Comparison of ENCODE assay signal across 8 cellular contexts in genomic region chr4:80202784-80203553, GRCh38. TPM values are rescaled to one million over a fixed set of nuclear protein-coding genes. Genes with fewer than 3 reads are reported as not detected.
DNase-seq lines count a peak whose midpoint lies in the region; ATAC-seq and TF ChIP-seq lines count a peak whose summit lies in the region.

No MANE protein-coding gene starts in this region.

- H3K36me3 ChIP-seq in mesodermal cell (ENCODE audit: control insufficient read depth, insufficient read depth, low read length) (no peaks in the 10 kb centered on the region), transverse colon (no peaks in the 10 kb centered on the region)

- TF ChIP-seq EP300 in transverse colon (IDR thresholded peaks at IDR 0.05; ENCODE audit: low read depth): no peak

- ATAC-seq in GM19468 (IDR thresholded peaks at IDR 0.05; ENCODE audit: extremely low read depth, unreplicated experiment) (peak; percentile 29), HG03565 (IDR thresholded peaks at IDR 0.05; ENCODE audit: unreplicated experiment) (peak; percentile 37), WTC11 (peak; percentile 31)

- no peaks in the 10 kb centered on the region for H3K9me3 ChIP-seq in mesodermal cell (ENCODE audit: control insufficient read depth, low read length)
- no peaks in the 10 kb centered on the region for H3K9me3 ChIP-seq in transverse colon

- no peaks in the 10 kb centered on the region; the same call in 1 of the 2 replicates for H3K36me3 Mint-ChIP-seq in WTC11

- TF ChIP-seq CTCF in WTC11 (IDR thresholded peaks at IDR 0.05) (no peak), dorsolateral prefrontal cortex (IDR thresholded peaks at IDR 0.05 in 54 of 56, conservative IDR thresholded peaks at IDR 0.05 in 2 of 56; ENCODE audit: low read depth in 1 of 56, partially characterized antibody in 56 of 56) (peak in 2 of 56 donors; percentile 11 to 12), transverse colon (IDR thresholded peaks at IDR 0.05) (no peak)

- in situ Hi-C loops in transverse colon (cut with MboI; ENCODE audit: low pct_ligation_motif_present in 1 of 4, low pct_unique_long_range_greater_than_20kb in 1 of 4, low sequenced_read_pairs in 3 of 4): loop anchor here in 2 of 4 donors (25.0 kb wide), 2 partner anchors 291 to 1241 kb away; no protein-coding TSS in a partner anchor

- intact Hi-C loops in dorsolateral prefrontal cortex (cut with DNase I) (loop anchor here (2.0 to 10.0 kb wide), 3 partner anchors 16 to 1158 kb away; no protein-coding TSS in a partner anchor), transverse colon (cut with DNase I; ENCODE audit: low total_unique reads) (no loop called here)

- no peak overlapping the region for H3K27ac Mint-ChIP-seq in WTC11

- no peaks in the 10 kb centered on the region for H3K9me3 Mint-ChIP-seq in WTC11

- DNase-seq in COLO668 (lab: John Stamatoyannopoulos, UW; ENCODE audit: unreplicated experiment) (peak; percentile 81), WTC11 (ENCODE audit: low spot score) (peak; percentile 42), dorsolateral prefrontal cortex (peak in 1 of 10 donors; percentile 63), transverse colon (peak; percentile 53), HuH-7 (ENCODE audit: low spot score) (no peak)

- peaks cover 97% of the 10 kb centered on the region for H3K27me3 Mint-ChIP-seq in WTC11 (ENCODE audit: low read depth)

- WGBS in mesodermal cell (ENCODE audit: insufficient coverage in 2 of 2), 2 experiments: 3% methylated on average over 72 to 77 of the region's 81 CpGs
- 5% methylated on average over 73 of the region's 81 CpGs; no CpG with 5 or more reads in 1 of the 2 donors for WGBS in transverse colon (ENCODE audit: low coverage in 1 of 2), 2 donors

- H3K27ac ChIP-seq in dorsolateral prefrontal cortex: peak overlapping the region in 56 of 59 donors; percentile 34 to 94 (median 77)
- no peak overlapping the region for H3K27ac ChIP-seq in mesodermal cell (ENCODE audit: low read depth, low read length, severe bottlenecking)
- peak overlapping the region; percentile 87 to 95 (median 90) for H3K27ac ChIP-seq in transverse colon

- POLR2A ChIA-PET in WTC11 (lab: Charles Lee): interaction anchor here (1.0 kb wide), 2 partner anchors 18 to 828 kb away, joined by 3 read pairs; partner anchors contain the start of gene BMP3

- H3K27me3 ChIP-seq in dorsolateral prefrontal cortex (peaks cover 0 to 78% (median 37%) of the 10 kb centered on the region in 45 donors), transverse colon (peaks cover 56% of the 10 kb centered on the region)

- peak overlapping the region; percentile 68 for H3K4me3 Mint-ChIP-seq in WTC11

- peaks cover 31% of the 10 kb centered on the region for H3K4me1 Mint-ChIP-seq in WTC11

- H3K4me1 ChIP-seq in mesodermal cell (ENCODE audit: control insufficient read depth, insufficient read depth, low read length, poor library complexity, severe bottlenecking) (peaks cover 4% of the 10 kb centered on the region), transverse colon (peaks cover 0 to 21% (median 15%) of the 10 kb centered on the region in 4 donors)

- TF ChIP-seq POLR2A in transverse colon (IDR thresholded peaks at IDR 0.05): no peak

- CTCF ChIA-PET in WTC11 (lab: Charles Lee): interaction anchor here (0.7 to 2.0 kb wide), 13 partner anchors 8 to 828 kb away, joined by 3 to 28 read pairs (median 8); partner anchors contain the start of genes BMP3, CFAP299 and FGF5

- H3K4me3 ChIP-seq in dorsolateral prefrontal cortex (peak overlapping the region; percentile 16 to 80 (median 48)), mesodermal cell (ENCODE audit: extremely low read depth, insufficient read depth, low read length, poor library complexity, severe bottlenecking) (peak overlapping the region; percentile 43), transverse colon (peak overlapping the region; percentile 32 to 88 (median 66))

TF ChIP-seq in WTC11, 78 proteins besides CTCF, POLR2A, EP300 and RAD21 (continues in another document):
- TF ChIP-seq E2F4 (CRISPR knock-in tag; IDR thresholded peaks at IDR 0.05; ENCODE audit: borderline replicate concordance, low read depth) (0 out of 2 replicates have a peak, but pooled peaks have one; percentile 41), ZBTB21 (CRISPR knock-in tag; IDR thresholded peaks at IDR 0.05; ENCODE audit: borderline replicate concordance) (no peak), KAT7 (CRISPR knock-in tag; IDR thresholded peaks at IDR 0.05; ENCODE audit: borderline replicate concordance) (no peak), NR2C2 (CRISPR knock-in tag; IDR thresholded peaks at IDR 0.05) (peak; percentile 26; the same call in 1 of the 2 replicates), ZNF512 (CRISPR knock-in tag; IDR thresholded peaks at IDR 0.05; ENCODE audit: borderline replicate concordance) (no peak), ERG (CRISPR knock-in tag; IDR thresholded peaks at IDR 0.05) (0 out of 2 replicates have a peak, but pooled peaks have one; percentile 14), E2F5 (CRISPR knock-in tag; IDR thresholded peaks at IDR 0.05) (no peak), PRDM15 (CRISPR knock-in tag; IDR thresholded peaks at IDR 0.05) (no peak)

RNA-seq across cellular contexts. Expression of gene PRDM8, which starts 5.7 kb away (rescaled TPM):
- total RNA-seq in WTC11 (2021): 0.14 TPM in 1 of 3 replicates, not detected in the others
- 10 to 100 TPM; 24.7 to 79.2 (median 50.1) TPM for total RNA-seq in dorsolateral prefrontal cortex
- 7.1 TPM for polyA plus RNA-seq in mesodermal cell (2013, experiment 1 of 2)
- 7.1 TPM for polyA plus RNA-seq in mesodermal cell (2013, experiment 2 of 2)
- total RNA-seq in transverse colon: 1 to 10 TPM in 3 of 4 donors, under 1 TPM in 1; 0.20 to 5.2 (median 3.2) TPM

Comparison
In these comparisons a context has a peak if more than half of its experiments do, and no peak if none do; other contexts are left out.
1. RNA of gene PRDM8, which starts 5.7 kb away (total RNA-seq): 24.7 to 79.2 TPM in dorsolateral prefrontal cortex; 0.20 to 5.2 TPM in transverse colon and 0.14 TPM in WTC11; every median in the first group is over 4 times any median in the second.
2. Peak in every context shown above with its lines, with median percentiles within 50 percentile points of each other: ATAC-seq and H3K4me3 ChIP-seq.